8 cellular contexts compared by ENCODE assay signal in genomic region chr2:68909793-68910674, GRCh38. TPM values are rescaled to one million over a fixed set of nuclear protein-coding genes. Genes with fewer than 3 reads are reported as not detected.
DNase-seq lines count a peak whose midpoint lies in the region; ATAC-seq and TF ChIP-seq lines count a peak whose summit lies in the region.

No MANE protein-coding gene starts in this region.

- no peaks in the 10 kb centered on the region for H3K9me3 ChIP-seq in colonic mucosa
- H3K9me3 ChIP-seq in lower lobe of right lung, result no peaks in the 10 kb centered on the region

- peak overlapping the region; percentile 69 for H3K27ac Mint-ChIP-seq in activated CD4-positive, alpha-beta T cell treated with anti-CD3 and anti-CD28 coated beads for 36 hours

- H3K4me3 ChIP-seq in colonic mucosa (no peak overlapping the region), lower lobe of right lung (no peak overlapping the region)

- no peaks in the 10 kb centered on the region for H3K27me3 Mint-ChIP-seq in activated CD4-positive, alpha-beta T cell treated with anti-CD3 and anti-CD28 coated beads for 36 hours

- H3K4me1 ChIP-seq in colonic mucosa (peaks cover 3% of the 10 kb centered on the region), lower lobe of right lung (peaks cover 19% of the 10 kb centered on the region)

- H3K4me1 Mint-ChIP-seq in activated CD4-positive, alpha-beta T cell treated with anti-CD3 and anti-CD28 coated beads for 36 hours, result peaks cover 36% of the 10 kb centered on the region

- ATAC-seq in HG03159 (IDR thresholded peaks at IDR 0.05; ENCODE audit: unreplicated experiment) (peak; percentile 43), lower lobe of right lung (peak; percentile 78 to 81), GM19463 (IDR thresholded peaks at IDR 0.05; ENCODE audit: unreplicated experiment) (no peak)
- peak; percentile 20 for ATAC-seq in activated CD4-positive, alpha-beta T cell treated with anti-CD3 and anti-CD28 coated beads for 36 hours

- DNase-seq in GM10266 (ENCODE audit: extremely low spot score) (peak; percentile 59), NCI-H446 (lab: John Stamatoyannopoulos, UW) (peak; percentile 70 to 76), colonic mucosa (peak; percentile 84), lower lobe of right lung (peak; percentile 64)
- DNase-seq in activated CD4-positive, alpha-beta T cell treated with anti-CD3 and anti-CD28 coated beads for 36 hours, result peak; percentile 88
- peak; percentile 32 to 56 for DNase-seq in stimulated activated CD8-positive, alpha-beta memory T cell treated with anti-CD3 and anti-CD28 coated beads, Interleukin-2, amount 100 ng/mL, for 1 hour (ENCODE audit: low read depth in 2 of 2)

- H3K36me3 ChIP-seq in colonic mucosa, result no peaks in the 10 kb centered on the region
- H3K36me3 ChIP-seq in lower lobe of right lung, result no peaks in the 10 kb centered on the region

- no peaks in the 10 kb centered on the region for H3K9me3 Mint-ChIP-seq in activated CD4-positive, alpha-beta T cell treated with anti-CD3 and anti-CD28 coated beads for 36 hours (ENCODE audit: low read depth)

- H3K36me3 Mint-ChIP-seq in activated CD4-positive, alpha-beta T cell treated with anti-CD3 and anti-CD28 coated beads for 36 hours (ENCODE audit: low read depth), result no peaks in the 10 kb centered on the region

- POLR2A ChIA-PET in activated CD4-positive, alpha-beta T cell treated with anti-CD3 and anti-CD28 coated beads for 36 hours (lab: Charles Lee), result interaction anchor here (0.5 kb wide), 1 partner anchor 471 kb away, joined by 3 read pairs; no protein-coding TSS in a partner anchor

- intact Hi-C loops in activated CD4-positive, alpha-beta T cell treated with anti-CD3 and anti-CD28 coated beads for 36 hours (cut with DNase I, micrococcal nuclease), result loop anchor here (1.0 to 5.0 kb wide), 10 partner anchors 71 to 658 kb away; partner anchors contain the start of gene PPP3R1 (in 1 of the 2)
- intact Hi-C loops in colonic mucosa (cut with DNase I), result loop anchor here (2.0 to 10.0 kb wide), 4 partner anchors 73 to 445 kb away; partner anchors contain the start of genes APLF and FBXO48
- intact Hi-C loops in lower lobe of right lung (cut with DNase I), result no loop called here

- H3K9ac ChIP-seq in colonic mucosa (ENCODE audit: low read depth in 2 of 2, low read length in 2 of 2), result no peak overlapping the region

- H3K27me3 ChIP-seq in colonic mucosa, result no peaks in the 10 kb centered on the region
- no peaks in the 10 kb centered on the region for H3K27me3 ChIP-seq in lower lobe of right lung (ENCODE audit: low read depth)

- TF ChIP-seq CTCF in GM10266 (IDR thresholded peaks at IDR 0.05; ENCODE audit: control insufficient read depth, insufficient read depth, low read depth, missing control alignments) (peak; percentile 88), colonic mucosa (IDR thresholded peaks at IDR 0.05) (peak; percentile 97), lower lobe of right lung (IDR thresholded peaks at IDR 0.05) (peak; percentile 93)

- H3K27ac ChIP-seq in colonic mucosa (no peak overlapping the region), lower lobe of right lung (no peak overlapping the region)

- CTCF ChIA-PET in activated CD4-positive, alpha-beta T cell treated with anti-CD3 and anti-CD28 coated beads for 36 hours (lab: Charles Lee), result interaction anchor here (0.8 to 6.1 kb wide), 12 partner anchors 10 to 445 kb away, joined by 3 to 57 read pairs (median 6); partner anchors contain the start of genes APLF and FBXO48

- no peak overlapping the region for H3K4me3 Mint-ChIP-seq in activated CD4-positive, alpha-beta T cell treated with anti-CD3 and anti-CD28 coated beads for 36 hours

RNA-seq across cellular contexts. Expression of gene BMP10, which starts 38.8 kb away (rescaled TPM):
- total RNA-seq in activated CD4-positive, alpha-beta T cell treated with anti-CD3 and anti-CD28 coated beads for 36 hours, result not detected
- total RNA-seq in colonic mucosa, result not detected
- total RNA-seq in lower lobe of right lung, result 0.24 TPM

RNA-seq across cellular contexts. Expression of gene GKN2, which starts 42.7 kb away (rescaled TPM):
- not detected for total RNA-seq in activated CD4-positive, alpha-beta T cell treated with anti-CD3 and anti-CD28 coated beads for 36 hours
- total RNA-seq in colonic mucosa (under 1 TPM in 1 of 2 donors, not detected in 1; 0.32 TPM), lower lobe of right lung (53.3 TPM)

Comparison
In these comparisons a context has a peak if more than half of its experiments do, and no peak if none do; other contexts are left out.
1. RNA of gene GKN2, which starts 42.7 kb away (total RNA-seq): 53.3 TPM in lower lobe of right lung (single experiment); 0.32 TPM in colonic mucosa and not detected in activated CD4-positive, alpha-beta T cell treated with anti-CD3 and anti-CD28 coated beads for 36 hours; every median in the first group is over 10 times any median in the second.
2. Peak in every context shown above with its lines, with median percentiles within 50 percentile points of each other: DNase-seq and CTCF ChIP-seq.